Comparison of ENCODE assay signal across 1 cellular context in the genomic region with DNA sequence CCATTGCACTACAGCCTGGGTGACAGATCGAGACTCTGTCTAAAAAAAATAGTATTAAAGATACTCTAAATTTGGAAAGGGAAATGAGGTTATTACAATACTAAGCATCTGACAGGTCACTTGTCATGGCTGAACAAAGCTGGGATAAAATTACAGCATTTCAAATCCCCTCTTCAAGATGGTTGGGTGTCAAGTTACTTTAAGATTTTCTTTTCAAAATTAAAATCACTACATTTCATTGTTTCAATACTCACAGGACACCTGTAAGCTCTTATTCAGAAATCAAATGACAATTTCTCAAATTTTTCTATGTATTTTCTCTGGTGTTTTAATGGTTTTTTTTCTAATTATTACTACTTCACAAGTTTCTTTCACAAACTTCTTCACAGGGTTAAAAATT.
TF ChIP-seq lines count a peak whose summit lies in the region.

No MANE protein-coding gene starts in this region.

TF ChIP-seq in A549, 52 proteins besides CTCF, POLR2A, EP300 and RAD21 (continued from another document):
- TF ChIP-seq, protein P1, sequence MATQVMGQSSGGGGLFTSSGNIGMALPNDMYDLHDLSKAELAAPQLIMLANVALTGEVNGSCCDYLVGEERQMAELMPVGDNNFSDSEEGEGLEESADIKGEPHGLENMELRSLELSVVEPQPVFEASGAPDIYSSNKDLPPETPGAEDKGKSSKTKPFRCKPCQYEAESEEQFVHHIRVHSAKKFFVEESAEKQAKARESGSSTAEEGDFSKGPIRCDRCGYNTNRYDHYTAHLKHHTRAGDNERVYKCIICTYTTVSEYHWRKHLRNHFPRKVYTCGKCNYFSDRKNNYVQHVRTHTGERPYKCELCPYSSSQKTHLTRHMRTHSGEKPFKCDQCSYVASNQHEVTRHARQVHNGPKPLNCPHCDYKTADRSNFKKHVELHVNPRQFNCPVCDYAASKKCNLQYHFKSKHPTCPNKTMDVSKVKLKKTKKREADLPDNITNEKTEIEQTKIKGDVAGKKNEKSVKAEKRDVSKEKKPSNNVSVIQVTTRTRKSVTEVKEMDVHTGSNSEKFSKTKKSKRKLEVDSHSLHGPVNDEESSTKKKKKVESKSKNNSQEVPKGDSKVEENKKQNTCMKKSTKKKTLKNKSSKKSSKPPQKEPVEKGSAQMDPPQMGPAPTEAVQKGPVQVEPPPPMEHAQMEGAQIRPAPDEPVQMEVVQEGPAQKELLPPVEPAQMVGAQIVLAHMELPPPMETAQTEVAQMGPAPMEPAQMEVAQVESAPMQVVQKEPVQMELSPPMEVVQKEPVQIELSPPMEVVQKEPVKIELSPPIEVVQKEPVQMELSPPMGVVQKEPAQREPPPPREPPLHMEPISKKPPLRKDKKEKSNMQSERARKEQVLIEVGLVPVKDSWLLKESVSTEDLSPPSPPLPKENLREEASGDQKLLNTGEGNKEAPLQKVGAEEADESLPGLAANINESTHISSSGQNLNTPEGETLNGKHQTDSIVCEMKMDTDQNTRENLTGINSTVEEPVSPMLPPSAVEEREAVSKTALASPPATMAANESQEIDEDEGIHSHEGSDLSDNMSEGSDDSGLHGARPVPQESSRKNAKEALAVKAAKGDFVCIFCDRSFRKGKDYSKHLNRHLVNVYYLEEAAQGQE (IDR thresholded peaks at IDR 0.05) = no peak
- TF ChIP-seq CEBPB (IDR thresholded peaks at IDR 0.05) (no peak), TP53 (CRISPR knock-in tag; IDR thresholded peaks at IDR 0.05) (no peak), HDAC2 (IDR thresholded peaks at IDR 0.05) (no peak), KDM1A (IDR thresholded peaks at IDR 0.05; ENCODE audit: low read depth) (no peak), NFE2L2 (conservative IDR thresholded peaks at IDR 0.05; ENCODE audit: low read length) (no peak)
